Comparison of ENCODE assay signal across 31 cellular contexts in genomic region chr16:468072-468821, GRCh38. TPM values are rescaled to one million over a fixed set of nuclear protein-coding genes. Genes with fewer than 3 reads are reported as not detected.
A peak's percentile ranks its signal among the peaks of the same experiment; 100 is the strongest.
DNase-seq lines count a peak whose midpoint lies in the region; ATAC-seq and TF ChIP-seq lines count a peak whose summit lies in the region.
"Had no signal": no experiment of that assay in that cellular context is flagged by ENCODE, and none has a peak within 500 bp of the region (broad histone marks: within the 10 kb centered on the region; RNA-seq: fewer than 3 reads in every experiment).

No MANE protein-coding gene starts in this region.

- H3K4me2 ChIP-seq in neural progenitor cell (no peak overlapping the region), GM23248 (ENCODE audit: unreplicated experiment) (no peak overlapping the region), mesenchymal stem cell (ENCODE audit: low read length, poor library complexity, severe bottlenecking) (no peak overlapping the region)

- H2BK12ac ChIP-seq in mesenchymal stem cell (ENCODE audit: low read length in 2 of 2) = no peak overlapping the region

- no peaks in the 10 kb centered on the region for H3K9me2 ChIP-seq in GM23248 (ENCODE audit: insufficient read depth)

- in situ Hi-C loops in G401 (cut with HindIII; ENCODE audit: low sequenced_read_pairs) = no loop called here
- in situ Hi-C loops in GM23248 (cut with MboI) = no loop called here

- no peak overlapping the region for H4K91ac ChIP-seq in mesenchymal stem cell (ENCODE audit: low read length)

- no peak for ATAC-seq in mucosa of descending colon
- ATAC-seq: activated CD8-positive, alpha-beta memory T cell treated with anti-CD3 and anti-CD28 coated beads, Interleukin-2, amount 10 ng/mL, durations not matched to agents 7 days and 5 days; activated naive CD4-positive, alpha-beta T cell treated with anti-CD3 and anti-CD28 coated beads, Interleukin-2, amount 50 U/mL, for 72 hours; natural killer cell treated with Interleukin-12 subunit alpha and Interleukin-12 subunit beta and Interleukin-15 and Interleukin-18, amount 100 ng/mL, for 72 hours; Panc1; stimulated activated naive B cell treated with anti-CD40 and anti-IgM and Interleukin-4, amounts not matched to agents 10 μg/mL and 1 μg/mL and 100 μg/mL, for 72 hours had no signal

- no peak overlapping the region for H3K18ac ChIP-seq in mesenchymal stem cell (ENCODE audit: low read depth in 1 of 2, low read length in 2 of 2)

- H3K23ac ChIP-seq in mesenchymal stem cell (ENCODE audit: low read length in 2 of 2) = no peak overlapping the region

- TF ChIP-seq CTCF in brain (conservative IDR thresholded peaks at IDR 0.05) (no peak), neural progenitor cell (IDR thresholded peaks at IDR 0.05) (no peak), mucosa of descending colon (IDR thresholded peaks at IDR 0.05) (no peak)

- intact Hi-C loops in mucosa of descending colon (cut with DNase I, micrococcal nuclease) = no loop called here

- no peak overlapping the region for H3K4ac ChIP-seq in mesenchymal stem cell (ENCODE audit: low read depth in 1 of 2, low read length in 2 of 2)

- H2AFZ ChIP-seq in neural progenitor cell (replicated peaks) (no peak overlapping the region), GM23248 (no peak overlapping the region), mesenchymal stem cell (ENCODE audit: low read depth, low read length) (no peak overlapping the region)

- no peaks in the 10 kb centered on the region for H3K9me3 Mint-ChIP-seq in brain
- no peaks in the 10 kb centered on the region for H3K9me3 Mint-ChIP-seq in neural progenitor cell
- H3K9me3 Mint-ChIP-seq: activated CD4-positive, alpha-beta T cell treated with anti-CD3 and anti-CD28 coated beads, Interleukin-2, amount 10 ng/mL, durations not matched to agents 7 days and 5 days; activated naive CD4-positive, alpha-beta T cell treated with anti-CD3 and anti-CD28 coated beads, Interleukin-2, amount 50 U/mL, for 72 hours; natural killer cell treated with Interleukin-12 subunit alpha and Interleukin-12 subunit beta and Interleukin-15 and Interleukin-18, amount 100 ng/mL, for 72 hours; T-helper 1 cell treated with Interleukin-12 subunit alpha and Interleukin-12 subunit beta and Interleukin-4 antibody, amounts not matched to agents 30 μg/mL and 1 μg/mL, for 36 hours had no signal

- WGBS in GM23248 (ENCODE audit: low coverage in 1 of 2, low lambda C conversion rate in 2 of 2, missing lambda C conversion rate in 2 of 2), 2 experiments = 88 to 91% methylated on average over 13 to 17 of the region's 19 CpGs
- WGBS in mesenchymal stem cell = 88% methylated on average over 17 of the region's 19 CpGs

- H3K27me3 ChIP-seq in neural progenitor cell (no peaks in the 10 kb centered on the region), GM23248 (replicated peaks; ENCODE audit: insufficient read depth) (no peaks in the 10 kb centered on the region), mesenchymal stem cell (ENCODE audit: control insufficient read depth in 1 of 2, insufficient read depth in 1 of 2, low read length in 2 of 2) (no peaks in the 10 kb centered on the region)
- H3K27me3 ChIP-seq: BE2C, esophagus squamous epithelium, gastrocnemius medialis, tibial nerve had no signal

- no peak overlapping the region for H3K4me3 ChIP-seq in neural progenitor cell
- H3K4me3 ChIP-seq in GM23248 = no peak overlapping the region
- no peak overlapping the region for H3K4me3 ChIP-seq in mucosa of descending colon
- H3K4me3 ChIP-seq in mesenchymal stem cell (ENCODE audit: insufficient read depth in 1 of 2, low read depth in 1 of 2, low read length in 2 of 2) = no peak overlapping the region
- H3K4me3 ChIP-seq: esophagus squamous epithelium, gastrocnemius medialis, tibial nerve had no signal

- no peak overlapping the region for H2BK15ac ChIP-seq in mesenchymal stem cell (ENCODE audit: low read depth, poor library complexity, severe bottlenecking)

- H3K4me1 Mint-ChIP-seq in brain (peaks cover 63% of the 10 kb centered on the region), neural progenitor cell (peaks cover 45% of the 10 kb centered on the region)
- H3K4me1 Mint-ChIP-seq: activated CD4-positive, alpha-beta T cell treated with anti-CD3 and anti-CD28 coated beads, Interleukin-2, amount 10 ng/mL, durations not matched to agents 7 days and 5 days; activated CD8-positive, alpha-beta memory T cell treated with anti-CD3 and anti-CD28 coated beads, Interleukin-2, amount 10 ng/mL, durations not matched to agents 7 days and 5 days had no signal

- H2BK5ac ChIP-seq in mesenchymal stem cell (ENCODE audit: low read depth, low read length, poor library complexity, severe bottlenecking) = no peak overlapping the region

- H3K79me2 ChIP-seq in neural progenitor cell (ENCODE audit: low read depth) (peaks cover 14% of the 10 kb centered on the region), GM23248 (ENCODE audit: insufficient read depth) (peaks cover 23% of the 10 kb centered on the region)

- H3K9ac ChIP-seq in neural progenitor cell (no peak overlapping the region), GM23248 (no peak overlapping the region), mesenchymal stem cell (ENCODE audit: low read length) (no peak overlapping the region)

- H3K14ac ChIP-seq in mesenchymal stem cell (ENCODE audit: low read length in 2 of 2) = peak overlapping the region in 1 of 2 experiments; percentile 26

- H3K27me3 Mint-ChIP-seq in brain (no peaks in the 10 kb centered on the region), neural progenitor cell (ENCODE audit: insufficient read depth, low read depth) (peaks cover 2% of the 10 kb centered on the region)
- H3K27me3 Mint-ChIP-seq: activated CD4-positive, alpha-beta T cell treated with anti-CD3 and anti-CD28 coated beads, Interleukin-2, amount 10 ng/mL, durations not matched to agents 7 days and 5 days; activated CD8-positive, alpha-beta memory T cell treated with anti-CD3 and anti-CD28 coated beads, Interleukin-2, amount 10 ng/mL, durations not matched to agents 7 days and 5 days; natural killer cell treated with Interleukin-12 subunit alpha and Interleukin-12 subunit beta and Interleukin-15 and Interleukin-18, amount 100 ng/mL, for 72 hours; stimulated activated naive B cell treated with anti-CD40 and anti-IgM and Interleukin-4, amounts not matched to agents 10 μg/mL and 1 μg/mL and 100 μg/mL, for 72 hours had no signal

- H3F3A ChIP-seq in neural progenitor cell (ENCODE audit: low read depth) (peaks cover 11% of the 10 kb centered on the region), GM23248 (ENCODE audit: insufficient read depth) (no peaks in the 10 kb centered on the region)

- H3K36me3 Mint-ChIP-seq in brain (peaks cover 10% of the 10 kb centered on the region), neural progenitor cell (peaks cover 6% of the 10 kb centered on the region)
- H3K36me3 Mint-ChIP-seq: activated CD8-positive, alpha-beta memory T cell treated with anti-CD3 and anti-CD28 coated beads, Interleukin-2, amount 10 ng/mL, durations not matched to agents 7 days and 5 days; activated naive CD4-positive, alpha-beta T cell treated with anti-CD3 and anti-CD28 coated beads, Interleukin-2, amount 50 U/mL, for 72 hours; natural killer cell treated with Interleukin-12 subunit alpha and Interleukin-12 subunit beta and Interleukin-15 and Interleukin-18, amount 100 ng/mL, for 72 hours had no signal

- DNase-seq in G401 (ENCODE audit: low spot score) (peak; percentile 94), hippocampal formation (lab: John Stamatoyannopoulos, UW) (peak; percentile 18 to 57), neural progenitor cell (ENCODE audit: low spot score) (peak; percentile 36), GM23248 (no peak), mucosa of descending colon (no peak), mesenchymal stem cell (no peak), NCI-H2081 (lab: John Stamatoyannopoulos, UW) (no peak)
- DNase-seq: activated CD4-positive, alpha-beta T cell treated with anti-CD3 and anti-CD28 coated beads, Interleukin-2, amount 10 ng/mL, durations not matched to agents 7 days and 5 days; activated CD8-positive, alpha-beta memory T cell treated with anti-CD3 and anti-CD28 coated beads, Interleukin-2, amount 10 ng/mL, durations not matched to agents 7 days and 5 days; aorta; BE2C; Calu3; effector memory CD4-positive, alpha-beta T cell; esophagus squamous epithelium; gastrocnemius medialis; IMR-90; kidney glomerular epithelial cell; NCI-H1417 treated with DMSO at 0.1 percent for 48 hours; NCI-H510A treated with DMSO at 0.1 percent for 48 hours; NK-92 treated with Interleukin-12 subunit alpha and Interleukin-12 subunit beta, amount 100 ng/mL, for 24 hours; SIG-M5; small intestine; stimulated activated CD4-positive, alpha-beta T cell treated with anti-CD3 and anti-CD28 coated beads, Interleukin-2, amount 100 ng/mL, for 24 hours; stimulated activated naive B cell treated with anti-CD40 and anti-IgM and Interleukin-4, amounts not matched to agents 10 μg/mL and 1 μg/mL and 100 μg/mL, for 72 hours had no signal

- H2BK120ac ChIP-seq in mesenchymal stem cell (ENCODE audit: low read depth, low read length) = no peak overlapping the region

- H3K4me1 ChIP-seq in neural progenitor cell (peaks cover 11% of the 10 kb centered on the region), GM23248 (ENCODE audit: insufficient read depth) (peaks cover 16% of the 10 kb centered on the region), mucosa of descending colon (ENCODE audit: low read depth) (no peaks in the 10 kb centered on the region), mesenchymal stem cell (ENCODE audit: control insufficient read depth, insufficient read depth, low read depth, low read length) (peaks cover 23% of the 10 kb centered on the region)

- no peaks in the 10 kb centered on the region for H3K9me3 ChIP-seq in neural progenitor cell (ENCODE audit: low read depth)
- H3K9me3 ChIP-seq in GM23248 (ENCODE audit: low read depth) = no peaks in the 10 kb centered on the region
- no peaks in the 10 kb centered on the region for H3K9me3 ChIP-seq in mucosa of descending colon
- no peaks in the 10 kb centered on the region for H3K9me3 ChIP-seq in mesenchymal stem cell (ENCODE audit: control insufficient read depth, low read length)
- H3K9me3 ChIP-seq: BE2C, esophagus squamous epithelium, gastrocnemius medialis, tibial nerve had no signal

- peaks cover 87% of the 10 kb centered on the region for H4K20me1 ChIP-seq in neural progenitor cell (ENCODE audit: low read depth)
- no peaks in the 10 kb centered on the region for H4K20me1 ChIP-seq in GM23248 (ENCODE audit: insufficient read depth)

- H3K27ac Mint-ChIP-seq in brain (peak overlapping the region; percentile 31 to 91 (median 77)), neural progenitor cell (no peak overlapping the region)
- H3K27ac Mint-ChIP-seq: activated CD4-positive, alpha-beta T cell treated with anti-CD3 and anti-CD28 coated beads, Interleukin-2, amount 10 ng/mL, durations not matched to agents 7 days and 5 days; activated CD8-positive, alpha-beta memory T cell treated with anti-CD3 and anti-CD28 coated beads, Interleukin-2, amount 10 ng/mL, durations not matched to agents 7 days and 5 days; activated naive CD4-positive, alpha-beta T cell treated with anti-CD3 and anti-CD28 coated beads, Interleukin-2, amount 50 U/mL, for 72 hours; natural killer cell treated with Interleukin-12 subunit alpha and Interleukin-12 subunit beta and Interleukin-15 and Interleukin-18, amount 100 ng/mL, for 72 hours; T-helper 1 cell treated with Interleukin-12 subunit alpha and Interleukin-12 subunit beta and Interleukin-4 antibody, amounts not matched to agents 30 μg/mL and 1 μg/mL, for 36 hours had no signal

- H4K8ac ChIP-seq in mesenchymal stem cell (ENCODE audit: low read length) = no peak overlapping the region

- H3K4me3 Mint-ChIP-seq in brain (no peak overlapping the region), neural progenitor cell (no peak overlapping the region)
- H3K4me3 Mint-ChIP-seq: activated CD4-positive, alpha-beta T cell treated with anti-CD3 and anti-CD28 coated beads, Interleukin-2, amount 10 ng/mL, durations not matched to agents 7 days and 5 days; activated CD8-positive, alpha-beta memory T cell treated with anti-CD3 and anti-CD28 coated beads, Interleukin-2, amount 10 ng/mL, durations not matched to agents 7 days and 5 days; natural killer cell treated with Interleukin-12 subunit alpha and Interleukin-12 subunit beta and Interleukin-15 and Interleukin-18, amount 100 ng/mL, for 72 hours; stimulated activated naive B cell treated with anti-CD40 and anti-IgM and Interleukin-4, amounts not matched to agents 10 μg/mL and 1 μg/mL and 100 μg/mL, for 72 hours; T-helper 1 cell treated with Interleukin-12 subunit alpha and Interleukin-12 subunit beta and Interleukin-4 antibody, amounts not matched to agents 30 μg/mL and 1 μg/mL, for 36 hours had no signal

- H3K27ac ChIP-seq in neural progenitor cell (no peak overlapping the region), GM23248 (no peak overlapping the region), mesenchymal stem cell (ENCODE audit: low read length, poor library complexity, severe bottlenecking) (no peak overlapping the region)
- H3K27ac ChIP-seq: esophagus squamous epithelium, gastrocnemius medialis, HL-60, tibial nerve had no signal

- no peak overlapping the region for H2AK5ac ChIP-seq in mesenchymal stem cell (ENCODE audit: low read length, severe bottlenecking)

- H3K79me1 ChIP-seq in mesenchymal stem cell (replicated peaks; ENCODE audit: low read length, poor library complexity, severe bottlenecking) = peaks cover 27% of the 10 kb centered on the region

- H3K36me3 ChIP-seq in neural progenitor cell (no peaks in the 10 kb centered on the region), GM23248 (ENCODE audit: low read depth) (no peaks in the 10 kb centered on the region), mucosa of descending colon (ENCODE audit: low read depth) (no peaks in the 10 kb centered on the region), mesenchymal stem cell (ENCODE audit: control insufficient read depth in 1 of 2, insufficient read depth in 2 of 2, low read depth in 1 of 2, low read length in 2 of 2) (peaks cover 9 to 23% of the 10 kb centered on the region in 2 experiments)
- H3K36me3 ChIP-seq: BE2C had no signal

RNA-seq across cellular contexts. Expression of gene RAB11FIP3, which starts 42.8 kb away (rescaled TPM):
- 33.8 and 39.3 TPM in 2 replicates for total RNA-seq in G401 (2014; rRNA removed; shearing (Covaris generic))
- polyA plus RNA-seq in brain (ENCODE audit: insufficient read depth, low read depth, low replicate concordance) (39.2 TPM), GM23248 (2016; fragmentation: Nextera tagmentation; extraction: Ambion mirVana) (0.46 and 1.2 TPM in 2 replicates)
- total RNA-seq in neural progenitor cell (ENCODE audit: low replicate concordance) (15.5 and 45.2 TPM in 2 replicates), mucosa of descending colon (10 to 100 TPM; 22.3 to 45.6 (median 30.7) TPM)
- total RNA-seq in GM23248 (2014; rRNA removed; shearing (Covaris generic)) = 27.8 and 33.5 TPM in 2 replicates
- 15.0 TPM for polyA plus RNA-seq in mesenchymal stem cell (2013, experiment 1 of 2)
- 14.4 TPM for polyA plus RNA-seq in mesenchymal stem cell (2013, experiment 2 of 2)

RNA-seq across cellular contexts. Expression of gene CAPN15, which starts 59.3 kb away (rescaled TPM):
- total RNA-seq in G401 (2014; rRNA removed; shearing (Covaris generic)) = 38.8 and 54.3 TPM in 2 replicates
- polyA plus RNA-seq in brain (ENCODE audit: insufficient read depth, low read depth, low replicate concordance) = 12.9 TPM
- total RNA-seq in neural progenitor cell (ENCODE audit: low replicate concordance) = 6.8 and 41.0 TPM in 2 replicates
- 68.0 and 69.4 TPM in 2 replicates for total RNA-seq in GM23248 (2014; rRNA removed; shearing (Covaris generic))
- 5.4 and 5.7 TPM in 2 replicates for polyA plus RNA-seq in GM23248 (2016; fragmentation: Nextera tagmentation; extraction: Ambion mirVana)
- total RNA-seq in mucosa of descending colon = 100 to 1,000 TPM in 2 of 3 donors, 10 to 100 TPM in 1; 73.5 to 110 (median 109) TPM
- polyA plus RNA-seq in mesenchymal stem cell (2013, experiment 1 of 2) = 22.1 TPM
- 19.9 TPM for polyA plus RNA-seq in mesenchymal stem cell (2013, experiment 2 of 2)

Comparison
In these comparisons a context has a peak if more than half of its experiments do, and no peak if none do; other contexts are left out.
1. DNase-seq: peak in G401 (single experiment), hippocampal formation (2 of 2) and neural progenitor cell (single experiment); none in GM23248 (single experiment), mucosa of descending colon (0 of 3), mesenchymal stem cell (single experiment) and NCI-H2081 (0 of 2).